ENCODE assay signal across 10 cellular contexts in the genomic region with DNA sequence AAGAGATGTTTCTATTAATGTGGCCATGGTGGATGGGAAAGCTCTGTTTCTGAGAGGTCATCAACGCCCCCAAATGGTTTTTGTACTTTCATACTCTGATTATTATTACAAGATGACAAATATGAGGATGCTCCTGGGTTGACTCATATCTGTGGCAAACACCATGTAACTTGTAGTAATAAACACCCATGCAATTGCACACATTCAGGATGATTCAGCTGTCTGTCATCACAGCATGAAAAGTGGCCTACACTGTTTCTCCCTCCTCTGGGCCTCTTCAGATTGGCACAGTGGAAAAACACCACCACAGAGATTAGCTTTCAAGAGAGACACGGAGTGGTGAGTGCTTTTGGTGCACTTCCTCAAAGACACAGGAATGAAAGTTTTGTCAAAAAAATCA.
DNase-seq lines count a peak whose midpoint lies in the region; ATAC-seq, FAIRE-seq and TF ChIP-seq lines count a peak whose summit lies in the region.
"Had no signal": no experiment of that assay in that cellular context is flagged by ENCODE, and none has a peak within 500 bp of the region (broad histone marks: within the 10 kb centered on the region; RNA-seq: fewer than 3 reads in every experiment).

No MANE protein-coding gene starts in this region.

- no peaks in the 10 kb centered on the region for H3K9me3 ChIP-seq in K562 (replicated peaks; ENCODE audit: control insufficient read depth, insufficient read depth, low read depth, low read length)
- peaks cover 5% of the 10 kb centered on the region for H3K9me3 ChIP-seq in endodermal cell (ENCODE audit: control insufficient read depth, low read length)
- H3K9me3 ChIP-seq: psoas muscle had no signal

- TF ChIP-seq EP300 in K562 (IDR thresholded peaks at IDR 0.05; ENCODE audit: low read length), result peak; percentile 59

- no peak overlapping the region for H3K4me3 Mint-ChIP-seq in activated T-cell treated with anti-CD3 and anti-CD28 coated beads, Interleukin-2, amount 50 U/mL, for 24 hours
- H3K4me3 Mint-ChIP-seq in endodermal cell, result no peak overlapping the region

- no peak for DNase-seq in activated T-cell treated with anti-CD3 and anti-CD28 coated beads, Interleukin-2, amount 50 U/mL, for 24 hours
- no peak for DNase-seq in activated T-cell treated with anti-CD3 and anti-CD28 coated beads, Interleukin-2, amount 50 U/mL, for 1 hour
- DNase-seq in HTR-8/SVneo (ENCODE audit: insufficient read length, low spot score), result peak; percentile 69
- peak in 2 of 4 experiments; percentile 10 to 30 for DNase-seq in K562 (ENCODE audit: extremely low read depth in 1 of 4, low spot score in 3 of 4)
- DNase-seq in stimulated activated CD4-positive, alpha-beta T cell treated with anti-CD3 and anti-CD28 coated beads, Interleukin-4, amount 100 ng/mL, for 24 hours, result peak; percentile 23
- DNase-seq in NCI-H187 (lab: John Stamatoyannopoulos, UW), result no peak
- DNase-seq in endodermal cell, result no peak
- DNase-seq in GM19239 (ENCODE audit: insufficient read length, low spot score), result no peak
- DNase-seq: central memory CD4-positive, alpha-beta T cell; psoas muscle had no signal

- H3K27me3 ChIP-seq in K562 (ENCODE audit: control insufficient read depth in 2 of 2, insufficient read depth in 2 of 2, low read length in 2 of 2) (no peaks in the 10 kb centered on the region), endodermal cell (ENCODE audit: control insufficient read depth, insufficient read depth, low read length, poor library complexity, severe bottlenecking) (no peaks in the 10 kb centered on the region)

- in situ Hi-C loops in K562 (cut with MboI), result no loop called here

- H3K36me3 Mint-ChIP-seq in activated T-cell treated with anti-CD3 and anti-CD28 coated beads, Interleukin-2, amount 50 U/mL, for 24 hours (ENCODE audit: low read depth), result no peaks in the 10 kb centered on the region
- H3K36me3 Mint-ChIP-seq in endodermal cell (ENCODE audit: low read depth), result peaks cover 2% of the 10 kb centered on the region

- peaks cover 2% of the 10 kb centered on the region for H3K9me3 Mint-ChIP-seq in activated T-cell treated with anti-CD3 and anti-CD28 coated beads, Interleukin-2, amount 50 U/mL, for 24 hours
- H3K9me3 Mint-ChIP-seq in endodermal cell, result peaks cover 4% of the 10 kb centered on the region

- no peak overlapping the region for H3K9ac ChIP-seq in K562 (ENCODE audit: insufficient read depth in 1 of 2, low read depth in 2 of 2, low read length in 2 of 2)
- H3K9ac ChIP-seq in endodermal cell (ENCODE audit: extremely low read depth, low read length, poor library complexity, severe bottlenecking), result no peak overlapping the region

- ATAC-seq in K562, result peak; percentile 66

- 0% methylated on average over 2 of the region's 2 CpGs for WGBS in K562 (ENCODE audit: insufficient coverage, low coverage, missing lambda C conversion rate)
- WGBS in endodermal cell (ENCODE audit: insufficient coverage in 1 of 2, insufficient read length in 1 of 2), 2 experiments, result 78 to 88% methylated on average over 1 to 2 of the region's 2 CpGs

- H4K20me1 ChIP-seq in K562 (replicated peaks; ENCODE audit: control insufficient read depth, insufficient read depth, low read length), result no peaks in the 10 kb centered on the region

- H3K27me3 Mint-ChIP-seq in activated T-cell treated with anti-CD3 and anti-CD28 coated beads, Interleukin-2, amount 50 U/mL, for 24 hours, result peaks cover 17% of the 10 kb centered on the region
- no peaks in the 10 kb centered on the region for H3K27me3 Mint-ChIP-seq in endodermal cell (ENCODE audit: insufficient read depth)

- POLR2A ChIA-PET in K562 (lab: Yijun Ruan, JAX), result no interaction called here

- intact Hi-C loops in K562 (cut with micrococcal nuclease), result no loop called here

- no peak overlapping the region for H2AFZ ChIP-seq in K562 (ENCODE audit: low read depth, low read length)

- H3K27ac ChIP-seq in K562 (ENCODE audit: extremely low read depth, low read depth, low read length) (no peak overlapping the region; the same call in 2 of the 3 replicates), endodermal cell (ENCODE audit: low read depth, low read length) (no peak overlapping the region)
- H3K27ac ChIP-seq: psoas muscle had no signal

- H3K27ac Mint-ChIP-seq in activated T-cell treated with anti-CD3 and anti-CD28 coated beads, Interleukin-2, amount 50 U/mL, for 24 hours, result peak overlapping the region; percentile 54
- H3K27ac Mint-ChIP-seq in endodermal cell, result no peak overlapping the region

- FAIRE-seq in HTR-8/SVneo (lab: Jason Lieb, UNC), result peak; percentile 9
- peak; percentile 48 for FAIRE-seq in K562 (lab: Jason Lieb, UNC)
- no peak for FAIRE-seq in GM19239 (lab: Jason Lieb, UNC)

- H3K9me1 ChIP-seq in K562 (ENCODE audit: control insufficient read depth, insufficient read depth, low read length), result no peaks in the 10 kb centered on the region

- BruUV-seq in K562 (replicated peaks; lab: Mats Ljungman, UMichigan), result no TSS peak

- no peak for TF ChIP-seq CTCF in K562 (IDR thresholded peaks at IDR 0.05 in 2 of 3, conservative IDR thresholded peaks at IDR 0.05 in 1 of 3; ENCODE audit: insufficient read depth in 2 of 3, low read depth in 1 of 3, low read length in 3 of 3)
- TF ChIP-seq CTCF in endodermal cell (conservative IDR thresholded peaks at IDR 0.05), result no peak

- H3K4me2 ChIP-seq in K562 (ENCODE audit: insufficient read depth, low read length), result no peak overlapping the region

- H3K79me2 ChIP-seq in K562 (ENCODE audit: control insufficient read depth, insufficient read depth, low read length), result no peaks in the 10 kb centered on the region

- H3K4me1 Mint-ChIP-seq in activated T-cell treated with anti-CD3 and anti-CD28 coated beads, Interleukin-2, amount 50 U/mL, for 24 hours (ENCODE audit: low read depth), result peaks cover 9% of the 10 kb centered on the region
- peaks cover 18% of the 10 kb centered on the region for H3K4me1 Mint-ChIP-seq in endodermal cell

- H3K4me3 ChIP-seq in K562 (no peak overlapping the region), endodermal cell (ENCODE audit: low read length) (no peak overlapping the region)
- H3K4me3 ChIP-seq: psoas muscle had no signal

- TF ChIP-seq RAD21 in K562 (CRISPR knock-in tag; conservative IDR thresholded peaks at IDR 0.05 in 1 of 2, IDR thresholded peaks at IDR 0.05 in 1 of 2), result no peak

- H3K4me1 ChIP-seq in K562 (replicated peaks in 1 of 2; ENCODE audit: control insufficient read depth in 2 of 2, insufficient read depth in 2 of 2, low read length in 2 of 2), result no peaks in the 10 kb centered on the region; a peak in 1 of 5 replicates
- peaks cover 4% of the 10 kb centered on the region for H3K4me1 ChIP-seq in endodermal cell (ENCODE audit: control insufficient read depth, insufficient read depth, low read length)
- H3K4me1 ChIP-seq: psoas muscle had no signal

- H3K36me3 ChIP-seq in K562 (ENCODE audit: control insufficient read depth, insufficient read depth, low read length) (no peaks in the 10 kb centered on the region), endodermal cell (ENCODE audit: control insufficient read depth, insufficient read depth, low read length) (no peaks in the 10 kb centered on the region)

- CTCF ChIA-PET in K562 (lab: Yijun Ruan, JAX; ENCODE audit: low intra/inter-chr PET ratio), result no interaction called here

- no peak for TF ChIP-seq POLR2A in K562 (conservative IDR thresholded peaks at IDR 0.05)

TF ChIP-seq in K562, 482 proteins besides CTCF, POLR2A, EP300 and RAD21 (continues in another document):
- TF ChIP-seq SRSF1 (IDR thresholded peaks at IDR 0.05; ENCODE audit: low read depth, low read length) (no peak), ZNF197 (CRISPR knock-in tag; IDR thresholded peaks at IDR 0.05; ENCODE audit: low read depth) (no peak), MTA3 (IDR thresholded peaks at IDR 0.05; ENCODE audit: borderline replicate concordance) (no peak), TRIM24 (IDR thresholded peaks at IDR 0.05) (peak; percentile 67 to 84; a peak in 3 of 4 replicates), SMARCA4 (IDR thresholded peaks at IDR 0.05) (peak; percentile 41; the same call in 1 of the 2 replicates), COPS2 (conservative IDR thresholded peaks at IDR 0.05) (no peak), JUN (IDR thresholded peaks at IDR 0.05; ENCODE audit: borderline replicate concordance, low read depth, low read length) (peak; percentile 77), JUN (CRISPR knock-in tag; IDR thresholded peaks at IDR 0.05; ENCODE audit: borderline replicate concordance) (no peak), FUS (optimal IDR thresholded peaks at IDR 0.05; ENCODE audit: low read depth, low read length) (no peak), ELF4 (CRISPR knock-in tag; IDR thresholded peaks at IDR 0.05) (no peak), SAFB (IDR thresholded peaks at IDR 0.05; ENCODE audit: borderline replicate concordance, low read depth, low read length) (no peak), CEBPG (CRISPR knock-in tag; IDR thresholded peaks at IDR 0.05) (no peak), CEBPG (tag; conservative IDR thresholded peaks at IDR 0.05 in 1 of 2, IDR thresholded peaks at IDR 0.05 in 1 of 2) (peak in 1 of 2 experiments; percentile 71; a peak in 2 of 4 replicates), ZNF324 (CRISPR knock-in tag; IDR thresholded peaks at IDR 0.05) (no peak), NCOA6 (IDR thresholded peaks at IDR 0.05) (no peak), CBFA2T3 (IDR thresholded peaks at IDR 0.05) (peak; percentile 64), BRF1 (IDR thresholded peaks at IDR 0.05; ENCODE audit: borderline replicate concordance, extremely low read depth, insufficient read length) (no peak)
- TF ChIP-seq, protein P1, sequence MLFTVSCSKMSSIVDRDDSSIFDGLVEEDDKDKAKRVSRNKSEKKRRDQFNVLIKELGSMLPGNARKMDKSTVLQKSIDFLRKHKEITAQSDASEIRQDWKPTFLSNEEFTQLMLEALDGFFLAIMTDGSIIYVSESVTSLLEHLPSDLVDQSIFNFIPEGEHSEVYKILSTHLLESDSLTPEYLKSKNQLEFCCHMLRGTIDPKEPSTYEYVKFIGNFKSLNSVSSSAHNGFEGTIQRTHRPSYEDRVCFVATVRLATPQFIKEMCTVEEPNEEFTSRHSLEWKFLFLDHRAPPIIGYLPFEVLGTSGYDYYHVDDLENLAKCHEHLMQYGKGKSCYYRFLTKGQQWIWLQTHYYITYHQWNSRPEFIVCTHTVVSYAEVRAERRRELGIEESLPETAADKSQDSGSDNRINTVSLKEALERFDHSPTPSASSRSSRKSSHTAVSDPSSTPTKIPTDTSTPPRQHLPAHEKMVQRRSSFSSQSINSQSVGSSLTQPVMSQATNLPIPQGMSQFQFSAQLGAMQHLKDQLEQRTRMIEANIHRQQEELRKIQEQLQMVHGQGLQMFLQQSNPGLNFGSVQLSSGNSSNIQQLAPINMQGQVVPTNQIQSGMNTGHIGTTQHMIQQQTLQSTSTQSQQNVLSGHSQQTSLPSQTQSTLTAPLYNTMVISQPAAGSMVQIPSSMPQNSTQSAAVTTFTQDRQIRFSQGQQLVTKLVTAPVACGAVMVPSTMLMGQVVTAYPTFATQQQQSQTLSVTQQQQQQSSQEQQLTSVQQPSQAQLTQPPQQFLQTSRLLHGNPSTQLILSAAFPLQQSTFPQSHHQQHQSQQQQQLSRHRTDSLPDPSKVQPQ (CRISPR knock-in tag; IDR thresholded peaks at IDR 0.05; ENCODE audit: borderline replicate concordance), result no peak

Comparison
In these comparisons a context has a peak if more than half of its experiments do, and no peak if none do; other contexts are left out.
1. DNase-seq: peak in HTR-8/SVneo (single experiment) and stimulated activated CD4-positive, alpha-beta T cell treated with anti-CD3 and anti-CD28 coated beads, Interleukin-4, amount 100 ng/mL, for 24 hours (single experiment); none in activated T-cell treated with anti-CD3 and anti-CD28 coated beads, Interleukin-2, amount 50 U/mL, for 24 hours (single experiment), activated T-cell treated with anti-CD3 and anti-CD28 coated beads, Interleukin-2, amount 50 U/mL, for 1 hour (single experiment), NCI-H187 (0 of 2), endodermal cell (single experiment) and GM19239 (single experiment).